In the genomic region with DNA sequence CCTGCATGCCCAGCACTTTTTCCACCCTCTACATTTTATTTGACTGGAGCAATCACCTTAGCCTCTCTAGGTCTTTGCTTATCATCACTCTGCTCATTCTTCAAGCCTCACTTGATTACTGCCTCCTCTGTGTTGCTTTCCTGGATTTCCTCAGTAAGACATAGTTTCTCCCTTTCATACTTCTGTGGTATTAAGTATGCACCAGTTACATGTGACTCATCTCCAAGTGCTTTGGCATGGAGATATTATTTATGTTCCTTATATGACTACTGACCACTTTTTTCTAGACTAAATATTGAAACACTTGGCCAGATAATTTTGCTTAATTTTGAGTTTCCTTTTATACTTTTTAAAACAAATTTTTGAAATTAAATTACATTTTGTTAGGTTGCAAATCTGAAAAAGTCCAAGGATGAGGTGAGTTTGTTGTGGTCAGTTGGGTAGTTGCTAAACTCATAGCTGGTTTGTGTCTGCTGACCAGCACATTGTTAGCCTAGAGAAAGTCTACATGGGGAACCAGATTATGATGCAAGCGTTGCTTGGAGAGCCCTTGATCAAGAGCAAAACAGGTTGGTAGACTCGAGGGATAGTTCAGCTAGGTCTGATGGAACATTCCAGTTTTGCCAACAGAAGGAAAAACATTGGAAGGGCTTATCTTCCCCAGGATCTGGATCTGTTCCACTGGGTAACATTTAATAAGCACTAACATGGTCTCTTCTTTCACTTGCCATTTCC, we compare ENCODE assay signal across 17 cellular contexts.
DNase-seq lines count a peak whose midpoint lies in the region; ATAC-seq, FAIRE-seq and TF ChIP-seq lines count a peak whose summit lies in the region.
"Had no signal": no experiment of that assay in that cellular context is flagged by ENCODE, and none has a peak within 500 bp of the region (broad histone marks: within the 10 kb centered on the region; RNA-seq: fewer than 3 reads in every experiment).

No MANE protein-coding gene starts in this region.

- H3K4me2 ChIP-seq in keratinocyte (ENCODE audit: control insufficient read depth, extremely low read depth, insufficient read depth, low read depth, low read length): no peak overlapping the region

- H3K9me3 ChIP-seq in HEK293 (ENCODE audit: control insufficient read depth, insufficient read depth, low read depth, low read length): no peaks in the 10 kb centered on the region
- H3K9me3 ChIP-seq in keratinocyte (ENCODE audit: control insufficient read depth, low read depth, low read length): no peaks in the 10 kb centered on the region

- CTCF ChIA-PET in HEK293 (lab: Yijun Ruan, JAX): no interaction called here

- no peaks in the 10 kb centered on the region for H3K4me1 ChIP-seq in HEK293 (ENCODE audit: control insufficient read depth, insufficient read depth, low read length)
- peaks cover 22% of the 10 kb centered on the region for H3K4me1 ChIP-seq in keratinocyte (ENCODE audit: control insufficient read depth, extremely low read depth, insufficient read depth, low read length)

- no peak for ATAC-seq in HG03457 (IDR thresholded peaks at IDR 0.05; ENCODE audit: unreplicated experiment)
- ATAC-seq: sciatic nerve; stimulated activated effector memory CD8-positive, alpha-beta T cell treated with anti-CD3 and anti-CD28 coated beads, Interleukin-12 subunit alpha, Interleukin-12 subunit beta, amount 100 ng/mL, for 72 hours had no signal

- H2AFZ ChIP-seq in keratinocyte (ENCODE audit: control insufficient read depth, low read length): no peak overlapping the region

- no peak for TF ChIP-seq CTCF in HEK293 (tag by site-specific recombination; IDR thresholded peaks at IDR 0.05)
- TF ChIP-seq CTCF in bronchial epithelial cell (IDR thresholded peaks at IDR 0.05; ENCODE audit: insufficient read depth, low read length, severe bottlenecking): no peak
- TF ChIP-seq CTCF in keratinocyte (optimal IDR thresholded peaks at IDR 0.05 in 1 of 3, IDR thresholded peaks at IDR 0.05 in 1 of 3, conservative IDR thresholded peaks at IDR 0.05 in 1 of 3; ENCODE audit: extremely low read depth in 1 of 3, insufficient read depth in 2 of 3, low read length in 3 of 3): no peak

- no peaks in the 10 kb centered on the region for H4K20me1 ChIP-seq in keratinocyte (ENCODE audit: control insufficient read depth, extremely low read depth, insufficient read depth, low read length)

- no peaks in the 10 kb centered on the region for H3K27me3 ChIP-seq in bronchial epithelial cell (ENCODE audit: control insufficient read depth, insufficient read depth, low read length)
- H3K27me3 ChIP-seq in keratinocyte (ENCODE audit: control insufficient read depth, extremely low read depth, insufficient read depth, low read length): no peaks in the 10 kb centered on the region

- no peaks in the 10 kb centered on the region for H3K79me2 ChIP-seq in keratinocyte (ENCODE audit: control insufficient read depth, insufficient read depth, low read length)

- DNase-seq in AG08396 (ENCODE audit: low spot score) (peak; percentile 32), bronchial epithelial cell (ENCODE audit: low read depth) (peak; percentile 78), keratinocyte (ENCODE audit: low read depth, low spot score) (no peak), SK-N-DZ (ENCODE audit: low spot score) (no peak), putamen (ENCODE audit: low spot score) (no peak), GOT3 (lab: John Stamatoyannopoulos, UW) (no peak)
- DNase-seq: activated CD4-positive, alpha-beta T cell treated with anti-CD3 and anti-CD28 coated beads, Interleukin-2, amount 10 ng/mL, durations not matched to agents 24 days and 14 days; activated naive CD8-positive, alpha-beta T cell treated with anti-CD3 and anti-CD28 coated beads for 36 hours; NCI-H2081; NCI-H774; SHP77; T-helper 9 cell had no signal

- FAIRE-seq in bronchial epithelial cell (lab: Jason Lieb, UNC) (no peak), keratinocyte (lab: Jason Lieb, UNC) (peak; percentile 91)
- FAIRE-seq: D721Med had no signal

- H3K4me3 ChIP-seq in HEK293 (ENCODE audit: low read depth, low read length): no peak overlapping the region
- no peak overlapping the region for H3K4me3 ChIP-seq in bronchial epithelial cell (ENCODE audit: low read depth, low read length)
- no peak overlapping the region for H3K4me3 ChIP-seq in keratinocyte (ENCODE audit: control insufficient read depth in 2 of 3, extremely low read depth in 1 of 3, insufficient read depth in 2 of 3, low read depth in 1 of 3, low read length in 3 of 3)

- POLR2A ChIA-PET in HEK293 (lab: Yijun Ruan, JAX): no interaction called here

- no peak overlapping the region for H3K27ac ChIP-seq in HEK293 (ENCODE audit: extremely low read depth, low read depth, low read length)
- H3K27ac ChIP-seq in keratinocyte (ENCODE audit: control insufficient read depth, insufficient read depth, low read length): no peak overlapping the region

- no peak overlapping the region for H3K9ac ChIP-seq in keratinocyte (ENCODE audit: control insufficient read depth, extremely low read depth, insufficient read depth, low read length)

- no peaks in the 10 kb centered on the region for H3K9me1 ChIP-seq in keratinocyte (ENCODE audit: control insufficient read depth, extremely low read depth, insufficient read depth, low read length)

- no peaks in the 10 kb centered on the region for H3K36me3 ChIP-seq in HEK293 (ENCODE audit: control insufficient read depth in 2 of 2, insufficient read depth in 1 of 2, low read length in 2 of 2)
- H3K36me3 ChIP-seq in bronchial epithelial cell (ENCODE audit: control insufficient read depth, insufficient read depth, low read length): no peaks in the 10 kb centered on the region
- H3K36me3 ChIP-seq in keratinocyte (ENCODE audit: control insufficient read depth in 2 of 2, extremely low read depth in 1 of 2, insufficient read depth in 2 of 2, low read length in 2 of 2): no peaks in the 10 kb centered on the region

- dilution Hi-C loops in keratinocyte (cut with MboI; ENCODE audit: extremely low pct_ligation_motif_present, low sequenced_read_pairs): no loop called here

TF ChIP-seq in HEK293, 187 proteins besides CTCF, POLR2A, EP300 and RAD21:
- TF ChIP-seq, protein P1, sequence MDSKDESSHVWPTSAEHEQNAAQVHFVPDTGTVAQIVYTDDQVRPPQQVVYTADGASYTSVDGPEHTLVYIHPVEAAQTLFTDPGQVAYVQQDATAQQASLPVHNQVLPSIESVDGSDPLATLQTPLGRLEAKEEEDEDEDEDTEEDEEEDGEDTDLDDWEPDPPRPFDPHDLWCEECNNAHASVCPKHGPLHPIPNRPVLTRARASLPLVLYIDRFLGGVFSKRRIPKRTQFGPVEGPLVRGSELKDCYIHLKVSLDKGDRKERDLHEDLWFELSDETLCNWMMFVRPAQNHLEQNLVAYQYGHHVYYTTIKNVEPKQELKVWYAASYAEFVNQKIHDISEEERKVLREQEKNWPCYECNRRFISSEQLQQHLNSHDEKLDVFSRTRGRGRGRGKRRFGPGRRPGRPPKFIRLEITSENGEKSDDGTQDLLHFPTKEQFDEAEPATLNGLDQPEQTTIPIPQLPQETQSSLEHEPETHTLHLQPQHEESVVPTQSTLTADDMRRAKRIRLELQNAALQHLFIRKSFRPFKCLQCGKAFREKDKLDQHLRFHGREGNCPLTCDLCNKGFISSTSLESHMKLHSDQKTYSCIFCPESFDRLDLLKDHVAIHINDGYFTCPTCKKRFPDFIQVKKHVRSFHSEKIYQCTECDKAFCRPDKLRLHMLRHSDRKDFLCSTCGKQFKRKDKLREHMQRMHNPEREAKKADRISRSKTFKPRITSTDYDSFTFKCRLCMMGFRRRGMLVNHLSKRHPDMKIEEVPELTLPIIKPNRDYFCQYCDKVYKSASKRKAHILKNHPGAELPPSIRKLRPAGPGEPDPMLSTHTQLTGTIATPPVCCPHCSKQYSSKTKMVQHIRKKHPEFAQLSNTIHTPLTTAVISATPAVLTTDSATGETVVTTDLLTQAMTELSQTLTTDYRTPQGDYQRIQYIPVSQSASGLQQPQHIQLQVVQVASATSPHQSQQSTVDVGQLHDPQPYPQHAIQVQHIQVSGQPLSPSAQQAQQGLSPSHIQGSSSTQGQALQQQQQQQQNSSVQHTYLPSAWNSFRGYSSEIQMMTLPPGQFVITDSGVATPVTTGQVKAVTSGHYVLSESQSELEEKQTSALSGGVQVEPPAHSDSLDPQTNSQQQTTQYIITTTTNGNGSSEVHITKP (tag by site-specific recombination; IDR thresholded peaks at IDR 0.05): 0 out of 2 replicates have a peak, but pooled peaks have one; percentile 30
- TF ChIP-seq ZNF785 (tag by site-specific recombination; IDR thresholded peaks at IDR 0.05) (no peak), REPIN1 (tag by site-specific recombination; IDR thresholded peaks at IDR 0.05; ENCODE audit: low read depth) (no peak), ZNF174 (tag by site-specific recombination; IDR thresholded peaks at IDR 0.05) (no peak)

Comparison
In these comparisons a context has a peak if more than half of its experiments do, and no peak if none do; other contexts are left out.
1. DNase-seq: peak in AG08396 (single experiment) and bronchial epithelial cell (single experiment); none in keratinocyte (single experiment), SK-N-DZ (single experiment), putamen (single experiment) and GOT3 (single experiment).